In genomic region chr18:48352051-48352755, GRCh38 we compare ENCODE assay signal across 1 cellular context.
TF ChIP-seq lines count a peak whose summit lies in the region.

No MANE protein-coding gene starts in this region.

TF ChIP-seq in HepG2, 621 proteins besides CTCF, POLR2A, EP300 and RAD21:
- TF ChIP-seq PHF20 (CRISPR knock-in tag; IDR thresholded peaks at IDR 0.05) (no peak), KDM1A (CRISPR knock-in tag; IDR thresholded peaks at IDR 0.05) (no peak), ZNF275 (CRISPR knock-in tag; IDR thresholded peaks at IDR 0.05; ENCODE audit: borderline replicate concordance) (no peak), MBNL3 (CRISPR knock-in tag; conservative IDR thresholded peaks at IDR 0.05) (no peak)
- TF ChIP-seq, protein P1, sequence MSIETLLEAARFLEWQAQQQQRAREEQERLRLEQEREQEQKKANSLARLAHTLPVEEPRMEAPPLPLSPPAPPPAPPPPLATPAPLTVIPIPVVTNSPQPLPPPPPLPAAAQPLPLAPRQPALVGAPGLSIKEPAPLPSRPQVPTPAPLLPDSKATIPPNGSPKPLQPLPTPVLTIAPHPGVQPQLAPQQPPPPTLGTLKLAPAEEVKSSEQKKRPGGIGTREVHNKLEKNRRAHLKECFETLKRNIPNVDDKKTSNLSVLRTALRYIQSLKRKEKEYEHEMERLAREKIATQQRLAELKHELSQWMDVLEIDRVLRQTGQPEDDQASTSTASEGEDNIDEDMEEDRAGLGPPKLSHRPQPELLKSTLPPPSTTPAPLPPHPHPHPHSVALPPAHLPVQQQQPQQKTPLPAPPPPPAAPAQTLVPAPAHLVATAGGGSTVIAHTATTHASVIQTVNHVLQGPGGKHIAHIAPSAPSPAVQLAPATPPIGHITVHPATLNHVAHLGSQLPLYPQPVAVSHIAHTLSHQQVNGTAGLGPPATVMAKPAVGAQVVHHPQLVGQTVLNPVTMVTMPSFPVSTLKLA (IDR thresholded peaks at IDR 0.05) = 0 out of 2 replicates have a peak, but pooled peaks have one; percentile 28
